11 cellular contexts compared by ENCODE assay signal in the genomic region with DNA sequence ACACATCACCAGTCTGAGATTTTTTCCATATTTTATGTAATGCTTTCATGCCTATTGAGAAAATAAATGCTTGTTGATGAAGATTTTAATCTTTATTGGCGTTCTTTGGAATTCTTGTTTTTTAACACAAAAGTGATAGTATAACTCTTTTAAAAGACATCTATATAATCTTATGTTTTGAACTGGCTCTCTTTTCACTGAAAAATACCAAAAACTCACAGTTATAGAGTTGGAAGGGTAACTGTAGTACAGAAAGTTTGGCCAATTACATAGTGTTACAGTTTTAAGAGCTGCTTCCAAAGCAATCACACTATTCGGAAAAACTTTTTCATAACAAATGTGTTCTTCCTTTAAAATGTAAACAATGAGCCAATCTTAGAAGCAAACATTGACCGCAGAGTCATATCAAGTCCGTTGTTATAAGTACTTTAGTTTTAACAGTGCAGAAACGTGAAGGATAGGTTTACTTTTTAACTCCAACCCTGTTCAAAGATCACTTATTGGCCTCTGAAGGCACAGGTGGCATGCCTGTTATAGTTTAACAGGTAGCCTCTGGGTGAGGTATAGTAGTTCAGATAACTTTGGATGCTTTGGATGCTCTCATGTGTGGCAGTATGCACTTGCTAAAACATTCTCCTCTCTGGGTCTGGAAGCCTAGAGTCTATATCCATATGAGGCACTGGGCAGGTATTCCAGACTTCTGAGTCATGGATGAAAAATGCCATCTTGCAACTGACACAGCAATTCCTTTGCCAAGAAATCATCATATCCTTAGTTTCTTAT. TPM values are rescaled to one million over a fixed set of nuclear protein-coding genes. Genes with fewer than 3 reads are reported as not detected.
A peak's percentile ranks its signal among the peaks of the same experiment; 100 is the strongest.
DNase-seq lines count a peak whose midpoint lies in the region; ATAC-seq and TF ChIP-seq lines count a peak whose summit lies in the region.
"Had no signal": no experiment of that assay in that cellular context is flagged by ENCODE, and none has a peak within 500 bp of the region (broad histone marks: within the 10 kb centered on the region; RNA-seq: fewer than 3 reads in every experiment).

No MANE protein-coding gene starts in this region.

- no peak overlapping the region for H3K27ac ChIP-seq in SK-N-SH (ENCODE audit: low read depth in 2 of 2, low read length in 1 of 2)
- H3K27ac ChIP-seq in left ventricle myocardium inferior (replicated peaks) = no peak overlapping the region

- peak in 1 of 2 experiments; percentile 33; a peak in 1 of 4 replicates for TF ChIP-seq EP300 in SK-N-SH (IDR thresholded peaks at IDR 0.05; ENCODE audit: borderline replicate concordance in 1 of 2, low read depth in 1 of 2, low read length in 1 of 2)

- 58% methylated on average over 5 of the region's 5 CpGs for WGBS in SK-N-SH (ENCODE audit: low lambda C conversion rate)

- H3K27me3 ChIP-seq in SK-N-SH (ENCODE audit: insufficient read depth) = no peaks in the 10 kb centered on the region; the same call in 1 of the 2 replicates
- H3K27me3 ChIP-seq in left ventricle myocardium inferior (ENCODE audit: low read depth) = no peaks in the 10 kb centered on the region
- H3K27me3 ChIP-seq: breast epithelium had no signal

- TF ChIP-seq CTCF in SK-N-SH (IDR thresholded peaks at IDR 0.05) (no peak), foreskin fibroblast (IDR thresholded peaks at IDR 0.05; ENCODE audit: low read depth, low read length) (no peak), progenitor cell of endocrine pancreas (IDR thresholded peaks at IDR 0.05; ENCODE audit: unreplicated experiment) (no peak), left ventricle myocardium inferior (IDR thresholded peaks at IDR 0.05; ENCODE audit: borderline replicate concordance) (no peak)

- ATAC-seq in GM21786 (IDR thresholded peaks at IDR 0.05; ENCODE audit: unreplicated experiment) (no peak), GM19463 (IDR thresholded peaks at IDR 0.05; ENCODE audit: unreplicated experiment) (no peak)
- no peak for ATAC-seq in activated CD8-positive, alpha-beta T cell treated with anti-CD3 and anti-CD28 coated beads, Interleukin-2, amount 10 ng/mL, durations not matched to agents 7 days and 5 days
- ATAC-seq: activated CD4-positive, CD25-positive, alpha-beta regulatory T cell treated with anti-CD3 and anti-CD28 coated beads, Interleukin-2, amount 50 U/mL, for 24 hours had no signal

- peak overlapping the region; percentile 88 for H3K27ac Mint-ChIP-seq in progenitor cell of endocrine pancreas
- no peak overlapping the region for H3K27ac Mint-ChIP-seq in activated CD8-positive, alpha-beta T cell treated with anti-CD3 and anti-CD28 coated beads, Interleukin-2, amount 10 ng/mL, durations not matched to agents 7 days and 5 days

- peaks cover 21% of the 10 kb centered on the region for H3K4me1 Mint-ChIP-seq in progenitor cell of endocrine pancreas (ENCODE audit: low read depth)
- no peaks in the 10 kb centered on the region for H3K4me1 Mint-ChIP-seq in activated CD8-positive, alpha-beta T cell treated with anti-CD3 and anti-CD28 coated beads, Interleukin-2, amount 10 ng/mL, durations not matched to agents 7 days and 5 days (ENCODE audit: low read depth)

- H3K9ac ChIP-seq in SK-N-SH = no peak overlapping the region

- CTCF ChIA-PET in SK-N-SH (lab: Yijun Ruan, JAX) = no interaction called here
- CTCF ChIA-PET in activated CD8-positive, alpha-beta T cell treated with anti-CD3 and anti-CD28 coated beads, Interleukin-2, amount 10 ng/mL, durations not matched to agents 7 days and 5 days (lab: Charles Lee) = no interaction called here

- no peaks in the 10 kb centered on the region for H4K20me1 ChIP-seq in SK-N-SH (ENCODE audit: insufficient read depth)

- POLR2A ChIA-PET in SK-N-SH (lab: Yijun Ruan, JAX) = no interaction called here
- POLR2A ChIA-PET in activated CD8-positive, alpha-beta T cell treated with anti-CD3 and anti-CD28 coated beads, Interleukin-2, amount 10 ng/mL, durations not matched to agents 7 days and 5 days (lab: Charles Lee) = no interaction called here

- peaks cover 0 to 11% of the 10 kb centered on the region in 2 experiments; a peak in 2 of 4 replicates for H3K4me1 ChIP-seq in SK-N-SH (ENCODE audit: control insufficient read depth in 1 of 2, insufficient read depth in 2 of 2, low read depth in 1 of 2, low read length in 1 of 2)
- H3K4me1 ChIP-seq in left ventricle myocardium inferior = peaks cover 6% of the 10 kb centered on the region

- H3K9me2 ChIP-seq in SK-N-SH = no peaks in the 10 kb centered on the region

- peak; percentile 86 for DNase-seq in Daoy (ENCODE audit: low read depth)
- DNase-seq in SK-N-SH = no peak
- peak; percentile 87 to 93 for DNase-seq in foreskin fibroblast
- DNase-seq in progenitor cell of endocrine pancreas (ENCODE audit: low spot score, unreplicated experiment) = no peak
- no peak for DNase-seq in left ventricle myocardium inferior
- DNase-seq in activated CD8-positive, alpha-beta T cell treated with anti-CD3 and anti-CD28 coated beads, Interleukin-2, amount 10 ng/mL, durations not matched to agents 7 days and 5 days = no peak
- DNase-seq: NCI-H748 treated with DMSO at 0.1 percent for 48 hours had no signal

- no peaks in the 10 kb centered on the region for H3K27me3 Mint-ChIP-seq in progenitor cell of endocrine pancreas
- H3K27me3 Mint-ChIP-seq in activated CD8-positive, alpha-beta T cell treated with anti-CD3 and anti-CD28 coated beads, Interleukin-2, amount 10 ng/mL, durations not matched to agents 7 days and 5 days (ENCODE audit: low read depth) = peaks cover 16% of the 10 kb centered on the region

- no peaks in the 10 kb centered on the region for H3K36me3 Mint-ChIP-seq in progenitor cell of endocrine pancreas (ENCODE audit: insufficient read depth)
- H3K36me3 Mint-ChIP-seq in activated CD8-positive, alpha-beta T cell treated with anti-CD3 and anti-CD28 coated beads, Interleukin-2, amount 10 ng/mL, durations not matched to agents 7 days and 5 days (ENCODE audit: low read depth) = no peaks in the 10 kb centered on the region

- H3K4me3 ChIP-seq in SK-N-SH (ENCODE audit: low read depth in 2 of 2, low read length in 1 of 2) (no peak overlapping the region), foreskin fibroblast (ENCODE audit: low read depth in 1 of 2, low read length in 2 of 2) (no peak overlapping the region), left ventricle myocardium inferior (no peak overlapping the region)
- H3K4me3 ChIP-seq: breast epithelium had no signal

- peaks cover 16% of the 10 kb centered on the region for H3F3A ChIP-seq in SK-N-SH (replicated peaks; ENCODE audit: insufficient read depth)

- no peak overlapping the region for H3K4me3 Mint-ChIP-seq in progenitor cell of endocrine pancreas (ENCODE audit: low read depth)
- H3K4me3 Mint-ChIP-seq in activated CD8-positive, alpha-beta T cell treated with anti-CD3 and anti-CD28 coated beads, Interleukin-2, amount 10 ng/mL, durations not matched to agents 7 days and 5 days = no peak overlapping the region

- no peaks in the 10 kb centered on the region for H3K79me2 ChIP-seq in SK-N-SH (ENCODE audit: insufficient read depth)

- H3K9me3 Mint-ChIP-seq in progenitor cell of endocrine pancreas (ENCODE audit: low read depth) = peaks cover 4% of the 10 kb centered on the region
- no peaks in the 10 kb centered on the region for H3K9me3 Mint-ChIP-seq in activated CD8-positive, alpha-beta T cell treated with anti-CD3 and anti-CD28 coated beads, Interleukin-2, amount 10 ng/mL, durations not matched to agents 7 days and 5 days (ENCODE audit: insufficient read depth)

- no peak overlapping the region for H2AFZ ChIP-seq in SK-N-SH (ENCODE audit: low read depth)

- TF ChIP-seq RAD21 in SK-N-SH (IDR thresholded peaks at IDR 0.05; ENCODE audit: low read length) = no peak

- no peak overlapping the region for H3K4me2 ChIP-seq in SK-N-SH

- intact Hi-C loops in left ventricle myocardium inferior (cut with micrococcal nuclease) = no loop called here

- H3K9me3 ChIP-seq in SK-N-SH (0 out of 2 replicates have a peak, but pooled peaks cover 3% of the 10 kb centered on the region), left ventricle myocardium inferior (replicated peaks) (no peaks in the 10 kb centered on the region)
- H3K9me3 ChIP-seq: breast epithelium had no signal

- H3K36me3 ChIP-seq in SK-N-SH (replicated peaks in 1 of 2; ENCODE audit: control insufficient read depth in 1 of 2, insufficient read depth in 2 of 2, low read length in 1 of 2) (no peaks in the 10 kb centered on the region), left ventricle myocardium inferior (no peaks in the 10 kb centered on the region)
- H3K36me3 ChIP-seq: breast epithelium had no signal

TF ChIP-seq in SK-N-SH, 30 proteins besides CTCF, POLR2A, EP300 and RAD21 (continues in another document):
- TF ChIP-seq GABPA (IDR thresholded peaks at IDR 0.05; ENCODE audit: low read depth) = no peak
- TF ChIP-seq YY1 (IDR thresholded peaks at IDR 0.05; ENCODE audit: low read depth) = no peak
- TF ChIP-seq NFIC (IDR thresholded peaks at IDR 0.05; ENCODE audit: borderline replicate concordance) = peak; percentile 71
- no peak for TF ChIP-seq RXRA (IDR thresholded peaks at IDR 0.05; ENCODE audit: borderline replicate concordance, low read depth)
- TF ChIP-seq RFX5 (IDR thresholded peaks at IDR 0.05; ENCODE audit: low read length) = no peak
- no peak for TF ChIP-seq ELF1 (IDR thresholded peaks at IDR 0.05)
- TF ChIP-seq EZH2phosphoT487 (IDR thresholded peaks at IDR 0.05; ENCODE audit: borderline replicate concordance, low read depth) = no peak

RNA-seq across cellular contexts. Expression of gene NTN4, which starts 12.1 kb away (rescaled TPM):
- total RNA-seq in Daoy (2014; rRNA removed; shearing (Covaris generic)) = 36.5 and 41.3 TPM in 2 replicates
- polyA plus RNA-seq in SK-N-SH (2012; rRNA removed) = 0.08 and 0.11 TPM in 2 replicates
- 0.03 and 0.12 TPM in 2 replicates for polyA plus RNA-seq in SK-N-SH (2012; cell fraction: cytosol; rRNA removed)
- polyA plus RNA-seq in SK-N-SH (2012; cell fraction: nucleus; rRNA removed) = 0.04 and 0.13 TPM in 2 replicates
- 7.2 and 7.4 TPM in 2 replicates for total RNA-seq in progenitor cell of endocrine pancreas
- 76.8 TPM for total RNA-seq in left ventricle myocardium inferior
- total RNA-seq in activated CD8-positive, alpha-beta T cell treated with anti-CD3 and anti-CD28 coated beads, Interleukin-2, amount 10 ng/mL, durations not matched to agents 7 days and 5 days = not detected

RNA-seq across cellular contexts. Expression of gene SNRPF, which starts 56.1 kb away (rescaled TPM):
- total RNA-seq in Daoy (2014; rRNA removed; shearing (Covaris generic)) = 43.8 and 51.4 TPM in 2 replicates
- 12.8 and 62.5 TPM in 2 replicates for polyA plus RNA-seq in SK-N-SH (2012; rRNA removed)
- 55.8 and 91.2 TPM in 2 replicates for polyA plus RNA-seq in SK-N-SH (2012; cell fraction: cytosol; rRNA removed)
- 12.6 and 15.8 TPM in 2 replicates for polyA plus RNA-seq in SK-N-SH (2012; cell fraction: nucleus; rRNA removed)
- total RNA-seq in progenitor cell of endocrine pancreas (48.5 and 49.3 TPM in 2 replicates), left ventricle myocardium inferior (10.7 TPM)
- 10 to 100 TPM; 34.5 to 40.9 TPM for total RNA-seq in activated CD8-positive, alpha-beta T cell treated with anti-CD3 and anti-CD28 coated beads, Interleukin-2, amount 10 ng/mL, durations not matched to agents 7 days and 5 days

Comparison
In these comparisons a context has a peak if more than half of its experiments do, and no peak if none do; other contexts are left out.
1. DNase-seq: peak in Daoy (single experiment) and foreskin fibroblast (2 of 2); none in SK-N-SH (single experiment), progenitor cell of endocrine pancreas (single experiment), left ventricle myocardium inferior (single experiment) and activated CD8-positive, alpha-beta T cell treated with anti-CD3 and anti-CD28 coated beads, Interleukin-2, amount 10 ng/mL, durations not matched to agents 7 days and 5 days (single experiment).